ENCODE assay signal across 1 cellular context in the genomic region with DNA sequence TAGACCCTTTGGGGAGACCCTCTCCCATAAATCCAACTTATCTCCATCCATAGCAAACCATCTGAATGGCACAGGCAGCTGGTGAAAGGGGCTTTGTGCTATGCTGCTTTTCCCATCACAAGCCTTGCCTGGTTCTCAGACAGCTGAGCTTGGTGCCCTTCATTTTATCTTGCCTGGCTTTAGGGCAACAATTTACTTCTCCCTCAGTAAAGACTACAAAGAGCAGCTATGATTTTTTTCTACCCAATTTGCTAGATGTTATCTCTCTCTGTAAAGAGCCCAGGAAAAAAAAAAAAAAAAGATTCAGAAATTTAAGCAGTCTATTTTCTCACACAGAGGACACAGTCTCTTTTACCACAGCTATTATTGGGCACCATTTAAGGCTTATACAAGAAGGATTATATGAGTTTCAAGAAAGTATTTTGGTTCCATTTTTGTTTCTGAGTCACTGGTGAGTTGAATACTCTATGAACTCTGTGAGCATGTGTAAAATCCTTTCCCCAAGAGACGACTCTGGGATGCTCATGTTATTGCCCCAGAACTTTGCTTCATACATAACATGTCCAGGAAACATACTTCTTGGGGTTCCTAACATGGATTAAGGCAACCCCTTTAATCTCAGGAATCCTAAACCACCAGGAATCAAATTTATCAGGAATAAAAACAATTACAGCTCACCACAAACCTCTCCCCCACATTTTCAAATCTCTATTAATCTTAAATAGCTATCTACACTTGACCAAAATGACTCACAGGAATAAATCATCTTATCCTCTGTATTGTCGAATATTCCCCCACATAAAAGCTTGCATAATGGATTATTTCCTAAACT.
TF ChIP-seq lines count a peak whose summit lies in the region.

No MANE protein-coding gene starts in this region.

TF ChIP-seq in HepG2, 621 proteins besides CTCF, POLR2A, EP300 and RAD21 (continued from another document):
- no peak for TF ChIP-seq ZNF224 (CRISPR knock-in tag; IDR thresholded peaks at IDR 0.05)
- no peak for TF ChIP-seq HOXA3 (CRISPR knock-in tag; IDR thresholded peaks at IDR 0.05)
- TF ChIP-seq ZNF598 (CRISPR knock-in tag; IDR thresholded peaks at IDR 0.05; ENCODE audit: borderline replicate concordance), result no peak
- no peak for TF ChIP-seq XBP1 (CRISPR knock-in tag; IDR thresholded peaks at IDR 0.05)
- TF ChIP-seq, protein P1, sequence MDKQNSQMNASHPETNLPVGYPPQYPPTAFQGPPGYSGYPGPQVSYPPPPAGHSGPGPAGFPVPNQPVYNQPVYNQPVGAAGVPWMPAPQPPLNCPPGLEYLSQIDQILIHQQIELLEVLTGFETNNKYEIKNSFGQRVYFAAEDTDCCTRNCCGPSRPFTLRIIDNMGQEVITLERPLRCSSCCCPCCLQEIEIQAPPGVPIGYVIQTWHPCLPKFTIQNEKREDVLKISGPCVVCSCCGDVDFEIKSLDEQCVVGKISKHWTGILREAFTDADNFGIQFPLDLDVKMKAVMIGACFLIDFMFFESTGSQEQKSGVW (CRISPR knock-in tag; IDR thresholded peaks at IDR 0.05; ENCODE audit: borderline replicate concordance), result no peak
- TF ChIP-seq ZNF446 (CRISPR knock-in tag; IDR thresholded peaks at IDR 0.05), result no peak
- no peak for TF ChIP-seq ZFP36L1 (CRISPR knock-in tag; IDR thresholded peaks at IDR 0.05)
